In the genomic region with DNA sequence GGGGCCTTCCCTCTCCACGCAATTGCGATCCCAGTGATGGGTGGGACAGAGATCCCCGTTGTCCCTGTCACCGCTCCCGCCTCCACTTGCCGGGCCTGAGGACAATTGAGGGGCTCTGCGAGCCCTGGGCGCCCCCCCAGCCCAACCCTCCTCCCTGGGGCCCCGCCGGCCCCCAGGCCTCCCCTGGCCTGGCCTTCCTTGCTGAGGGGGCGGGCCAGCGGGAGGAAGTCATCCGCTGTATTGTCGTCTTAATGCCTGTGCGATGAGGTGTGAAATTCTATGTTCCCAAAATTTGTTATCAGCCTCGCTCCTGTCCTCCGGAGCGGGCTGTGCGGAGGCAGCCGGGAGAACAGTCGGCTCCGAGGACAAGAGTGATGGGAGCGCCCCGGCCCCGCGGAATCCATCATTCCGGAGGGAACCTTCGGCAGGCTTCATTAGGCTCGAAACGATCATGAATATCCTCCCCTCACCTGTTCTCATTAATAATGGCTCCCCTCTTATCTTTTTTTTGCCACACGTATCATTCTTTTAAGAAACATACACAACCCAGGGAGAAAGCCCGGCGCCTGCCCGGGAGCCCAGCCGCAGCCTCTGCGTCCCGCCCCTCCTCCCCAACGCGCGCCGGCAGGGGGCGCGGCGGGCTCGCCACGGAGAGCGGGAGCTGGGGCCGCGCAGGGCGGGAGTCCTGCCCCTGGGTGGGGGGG, we compare ENCODE assay signal across 11 cellular contexts. TPM values are rescaled to one million over a fixed set of nuclear protein-coding genes. Genes with fewer than 3 reads are reported as not detected.
DNase-seq lines count a peak whose midpoint lies in the region; ATAC-seq, FAIRE-seq and TF ChIP-seq lines count a peak whose summit lies in the region.
"Had no signal": no experiment of that assay in that cellular context is flagged by ENCODE, and none has a peak within 500 bp of the region (broad histone marks: within the 10 kb centered on the region; RNA-seq: fewer than 3 reads in every experiment).

No MANE protein-coding gene starts in this region.

- H3K36me3 ChIP-seq in liver (ENCODE audit: control insufficient read depth in 4 of 4, insufficient read depth in 3 of 4, low read depth in 1 of 4, low read length in 3 of 4) = no peaks in the 10 kb centered on the region
- H3K36me3 ChIP-seq in HepG2 (replicated peaks in 1 of 2; ENCODE audit: control insufficient read depth in 1 of 2, insufficient read depth in 2 of 2, low read length in 2 of 2) = no peaks in the 10 kb centered on the region
- no peaks in the 10 kb centered on the region for H3K36me3 ChIP-seq in right lobe of liver

- in situ Hi-C loops in HepG2 (cut with HindIII; ENCODE audit: extremely low pct_ligation_motif_present, low pct_unique_long_range_greater_than_20kb) = no loop called here

- H2AFZ ChIP-seq in HepG2 (ENCODE audit: low read length) = no peak overlapping the region

- H3K4me1 ChIP-seq in liver (ENCODE audit: control insufficient read depth in 4 of 4, insufficient read depth in 4 of 4, low read length in 3 of 4) = peaks cover 0 to 3% (median 0%) of the 10 kb centered on the region in 4 donors
- peaks cover 58% of the 10 kb centered on the region for H3K4me1 ChIP-seq in HepG2 (ENCODE audit: insufficient read depth, low read length)
- no peaks in the 10 kb centered on the region for H3K4me1 ChIP-seq in right lobe of liver

- POLR2A ChIA-PET in HepG2 (lab: Yijun Ruan, JAX) = no interaction called here

- TF ChIP-seq RAD21 in liver (IDR thresholded peaks at IDR 0.05) (peak in 1 of 2 donors; percentile 69), HepG2 (CRISPR knock-in tag; IDR thresholded peaks at IDR 0.05) (no peak)

- DNase-seq in HepG2 (ENCODE audit: low spot score) = no peak
- peak; percentile 24 for DNase-seq in cerebellar cortex (ENCODE audit: low spot score)
- no peak for DNase-seq in right lobe of liver
- DNase-seq in RCC 7860 (ENCODE audit: low spot score) = no peak
- no peak for DNase-seq in DMS153 (lab: John Stamatoyannopoulos, UW)
- no peak for DNase-seq in kidney glomerular epithelial cell (lab: John Stamatoyannopoulos, UW)
- no peak for DNase-seq in DMS79 (lab: John Stamatoyannopoulos, UW)
- DNase-seq: DMS 273 treated with DMSO at 0.1 percent for 48 hours had no signal

- FAIRE-seq in HepG2 (lab: Jason Lieb, UNC) = no peak
- FAIRE-seq in RCC 7860 (lab: Jason Lieb, UNC) = no peak
- FAIRE-seq: TTC549 had no signal

- H3K4me3 ChIP-seq in liver (ENCODE audit: low read depth in 1 of 3, low read length in 3 of 3) (no peak overlapping the region), HepG2 (replicated peaks in 1 of 3; ENCODE audit: insufficient read depth in 1 of 3, low read depth in 2 of 3, low read length in 3 of 3) (no peak overlapping the region), right lobe of liver (no peak overlapping the region)

- no peak overlapping the region for H3K4me2 ChIP-seq in HepG2 (ENCODE audit: low read depth, low read length)

- no TSS peak for BruUV-seq in HepG2 (replicated peaks; lab: Mats Ljungman, UMichigan)

- ATAC-seq in HepG2 (no peak), right lobe of liver (peak in 3 of 4 donors; percentile 33 to 68 (median 47))

- no peaks in the 10 kb centered on the region for H3K79me2 ChIP-seq in HepG2 (ENCODE audit: insufficient read depth, low read length)

- H3K9me3 ChIP-seq in liver (ENCODE audit: control insufficient read depth in 4 of 4, low read length in 3 of 4) = no peaks in the 10 kb centered on the region
- H3K9me3 ChIP-seq in HepG2 (ENCODE audit: low read length) = no peaks in the 10 kb centered on the region
- H3K9me3 ChIP-seq in right lobe of liver = no peaks in the 10 kb centered on the region

- H3K27me3 ChIP-seq in liver (ENCODE audit: control insufficient read depth in 4 of 4, insufficient read depth in 4 of 4, low read length in 3 of 4) (peaks cover 0 to 7% (median 0%) of the 10 kb centered on the region in 4 donors), HepG2 (ENCODE audit: control insufficient read depth in 1 of 2, insufficient read depth in 2 of 2, low read length in 2 of 2) (peaks cover 0 to 5% of the 10 kb centered on the region in 2 experiments; a peak in 2 of 5 replicates), right lobe of liver (no peaks in the 10 kb centered on the region)

- H3K9ac ChIP-seq in liver (ENCODE audit: low read depth in 1 of 2, low read length in 2 of 2) (no peak overlapping the region), HepG2 (ENCODE audit: insufficient read depth, low read depth, low read length) (no peak overlapping the region)

- no peak overlapping the region for H3K27ac ChIP-seq in liver (ENCODE audit: low read depth in 1 of 2, low read length in 2 of 2)
- H3K27ac ChIP-seq in HepG2 (ENCODE audit: extremely low read length, insufficient read depth, low read length) = no peak overlapping the region
- no peak overlapping the region for H3K27ac ChIP-seq in right lobe of liver
- H3K27ac ChIP-seq: HL-60 had no signal

- intact Hi-C loops in HepG2 (cut with micrococcal nuclease; ENCODE audit: unreplicated experiment) = loop anchor here (2.0 kb wide), 1 partner anchor 191 kb away; no protein-coding TSS in a partner anchor
- intact Hi-C loops in right lobe of liver (cut with DNase I) = no loop called here

- no peaks in the 10 kb centered on the region for H4K20me1 ChIP-seq in HepG2 (ENCODE audit: insufficient read depth, low read length)

- no peak for TF ChIP-seq EP300 in HepG2 (IDR thresholded peaks at IDR 0.05; ENCODE audit: low read depth in 2 of 2, low read length in 2 of 2)
- no peak for TF ChIP-seq EP300 in HepG2 (CRISPR knock-in tag; IDR thresholded peaks at IDR 0.05; ENCODE audit: borderline replicate concordance)

- TF ChIP-seq POLR2A in HepG2 (IDR thresholded peaks at IDR 0.05; ENCODE audit: insufficient read depth in 1 of 2, low read depth in 2 of 2, low read length in 2 of 2) (no peak), right lobe of liver (IDR thresholded peaks at IDR 0.05) (no peak)

- TF ChIP-seq CTCF in liver (IDR thresholded peaks at IDR 0.05; ENCODE audit: low read depth, low read length, missing input control) = peak; percentile 22
- TF ChIP-seq CTCF in HepG2 (CRISPR knock-in tag; IDR thresholded peaks at IDR 0.05) = no peak
- peak in 2 of 4 donors; percentile 38 to 40 for TF ChIP-seq CTCF in right lobe of liver (IDR thresholded peaks at IDR 0.05)

- CTCF ChIA-PET in HepG2 (lab: Yijun Ruan, JAX; ENCODE audit: low intra/inter-chr PET ratio, low total read pairs) = interaction anchor here (1.0 kb wide), 1 partner anchor 193 kb away, joined by 3 read pairs; no protein-coding TSS in a partner anchor

- 41% methylated on average over 50 of the region's 50 CpGs for WGBS in liver
- 98% methylated on average over 45 of the region's 50 CpGs for WGBS in HepG2 (ENCODE audit: low lambda C conversion rate)
- WGBS in right lobe of liver (ENCODE audit: insufficient coverage, low coverage, low lambda C conversion rate, missing lambda C conversion rate) = 46% methylated on average over 27 of the region's 50 CpGs

TF ChIP-seq in HepG2, 621 proteins besides CTCF, POLR2A, EP300 and RAD21 (continues in another document):
- TF ChIP-seq ZBTB1 (CRISPR knock-in tag; IDR thresholded peaks at IDR 0.05; ENCODE audit: borderline replicate concordance) (no peak), ZNF773 (CRISPR knock-in tag; IDR thresholded peaks at IDR 0.05; ENCODE audit: borderline replicate concordance) (no peak)

RNA-seq across cellular contexts. Expression of a gene that starts 17.3 kb away (rescaled TPM):
- total RNA-seq in liver = 100 to 1,000 TPM in 1 of 2 donors, not detected in 1; 331 TPM
- polyA plus RNA-seq in liver = 1 to 10 TPM in 1 of 2 donors, under 1 TPM in 1; 0.42 to 1.8 TPM
- total RNA-seq in HepG2 (2016; rRNA removed; fragmentation: Illumina TruSeq; extraction: Trizol) = 48.2 and 95.5 TPM in 2 replicates
- 20.1 and 21.5 TPM in 2 replicates for total RNA-seq in HepG2 (2016; cell fraction: cytosol; rRNA removed; fragmentation: Illumina TruSeq; extraction: Trizol; ENCODE audit: low read depth)
- 42.8 and 103 TPM in 2 replicates for total RNA-seq in HepG2 (2016; cell fraction: insoluble cytoplasmic fraction; rRNA removed; fragmentation: Illumina TruSeq; extraction: Trizol)
- total RNA-seq in HepG2 (2016; cell fraction: membrane; rRNA removed; fragmentation: Illumina TruSeq; extraction: Trizol) = 36.0 and 50.6 TPM in 2 replicates
- 89.0 and 105 TPM in 2 replicates for total RNA-seq in HepG2 (2016; cell fraction: nucleus; rRNA removed; fragmentation: Illumina TruSeq; extraction: Trizol)
- 312 and 395 TPM in 2 replicates for polyA plus RNA-seq in HepG2 (2011; rRNA removed)
- polyA plus RNA-seq in HepG2 (2011; cell fraction: cytosol; rRNA removed) = 265 and 361 TPM in 2 replicates
- polyA plus RNA-seq in HepG2 (2011; cell fraction: nucleus; rRNA removed) = 341 and 399 TPM in 2 replicates
- 757 and 768 TPM in 2 replicates for polyA plus RNA-seq in HepG2 (2012)
- 47.2 and 71.3 TPM in 2 replicates for polyA plus RNA-seq in HepG2 (2016; cell fraction: cytosol; fragmentation: Illumina TruSeq; extraction: Trizol; ENCODE audit: low read depth)
- polyA plus RNA-seq in HepG2 (2016; cell fraction: insoluble cytoplasmic fraction; fragmentation: Illumina TruSeq; extraction: Trizol; ENCODE audit: low read depth) = 105 and 121 TPM in 2 replicates
- 59.9 and 79.2 TPM in 2 replicates for polyA plus RNA-seq in HepG2 (2016; cell fraction: membrane; fragmentation: Illumina TruSeq; extraction: Trizol; ENCODE audit: low read depth)
- polyA plus RNA-seq in HepG2 (2016; cell fraction: nucleus; fragmentation: Illumina TruSeq; extraction: Trizol; ENCODE audit: insufficient read depth, low read depth) = 324 and 361 TPM in 2 replicates
- 0.49 and 99.7 TPM in 2 replicates for polyA minus RNA-seq in HepG2 (2011; rRNA and poly(A)+ RNA removed; ENCODE audit: low replicate concordance)
- polyA minus RNA-seq in HepG2 (2011; cell fraction: cytosol; rRNA and poly(A)+ RNA removed) = 86.7 and 119 TPM in 2 replicates
- polyA minus RNA-seq in HepG2 (2011; cell fraction: nucleus; rRNA and poly(A)+ RNA removed) = 18.8 and 31.0 TPM in 2 replicates
- total RNA-seq in right lobe of liver = 10 to 100 TPM in 1 of 6 experiments, 1 to 10 TPM in 2, not detected in 3; 1.7 to 13.4 (median 3.8) TPM
